Comparison of ENCODE assay signal across 24 cellular contexts in the genomic region with DNA sequence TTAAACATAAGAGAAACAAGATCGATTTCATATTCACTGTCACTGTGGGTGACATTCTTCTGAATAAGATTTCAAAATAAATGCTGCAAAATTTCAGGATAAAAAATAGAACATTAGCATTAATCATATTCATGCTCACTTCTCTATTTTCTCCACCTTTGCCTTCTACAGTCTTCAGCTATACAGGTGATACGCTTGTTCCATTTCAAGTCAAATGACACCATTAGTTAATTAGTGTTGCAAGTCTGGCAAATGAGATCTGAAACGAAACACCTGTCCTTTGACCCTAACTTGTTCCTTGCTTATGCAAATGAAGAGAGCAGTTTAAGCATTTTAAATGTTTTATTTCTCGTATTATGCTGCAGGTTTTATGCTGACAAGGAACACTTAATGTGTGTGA.
"Had no signal": no experiment of that assay in that cellular context is flagged by ENCODE, and none has a peak within 500 bp of the region (broad histone marks: within the 10 kb centered on the region; RNA-seq: fewer than 3 reads in every experiment).

No MANE protein-coding gene starts in this region.

- DNase-seq: activated CD4-positive, alpha-beta T cell treated with anti-CD3 and anti-CD28 coated beads for 4 hours; activated CD4-positive, alpha-beta T cell treated with anti-CD3 and anti-CD28 coated beads, Interleukin-2, amount 50 U/mL, for 4 hours; activated effector memory CD4-positive, alpha-beta T cell treated with Interleukin-2 at 50 U/mL for 16 hours; activated naive CD4-positive, alpha-beta T cell treated with Interleukin-2 at 50 U/mL for 16 hours; activated T-cell treated with anti-CD3 and anti-CD28 coated beads for 4 hours; activated T-cell treated with anti-CD3 and anti-CD28 coated beads, Interleukin-2, amount 50 U/mL, for 72 hours; anterior cingulate cortex; body of pancreas; colonic mucosa; effector CD8-positive, alpha-beta T cell; esophagus squamous epithelium; foreskin melanocyte; heart right ventricle; left ventricle myocardium superior; mucosa of descending colon; stimulated activated CD4-positive, alpha-beta T cell treated with anti-CD3 and anti-CD28 coated beads, Interleukin-15, amount 100 ng/mL, for 24 hours; stimulated activated CD4-positive, alpha-beta T cell treated with anti-CD3 and anti-CD28 coated beads, Interleukin-2, amount 100 ng/mL, for 24 hours; stimulated activated naive B cell treated with anti-CD40 and anti-IgM and Interleukin-4, amounts not matched to agents 10 μg/mL and 1 μg/mL and 100 μg/mL, for 72 hours; stomach; thyroid gland; upper lobe of left lung had no signal

- ATAC-seq: activated T-cell treated with anti-CD3 and anti-CD28 coated beads, Interleukin-2, amount 50 U/mL, for 72 hours; body of pancreas; heart right ventricle; left ventricle myocardium superior; mucosa of descending colon; natural killer cell treated with Interleukin-12 subunit alpha and Interleukin-12 subunit beta and Interleukin-15 and Interleukin-18, amount 100 ng/mL, for 72 hours; stimulated activated naive B cell treated with anti-CD40 and anti-IgM and Interleukin-4, amounts not matched to agents 10 μg/mL and 1 μg/mL and 100 μg/mL, for 72 hours had no signal

- FAIRE-seq: endometrium, TTC549 had no signal
